ENCODE assay signal across 19 cellular contexts in genomic region chr2:168006538-168006937, GRCh38.
DNase-seq lines count a peak whose midpoint lies in the region; ATAC-seq, FAIRE-seq and TF ChIP-seq lines count a peak whose summit lies in the region.
"Had no signal": no experiment of that assay in that cellular context is flagged by ENCODE, and none has a peak within 500 bp of the region (broad histone marks: within the 10 kb centered on the region; RNA-seq: fewer than 3 reads in every experiment).

No MANE protein-coding gene starts in this region.

- H3K4me3 ChIP-seq in hepatocyte, result no peak overlapping the region
- H3K4me3 ChIP-seq in pancreas, result no peak overlapping the region
- H3K4me3 ChIP-seq: BLaER1 treated with 17β-estradiol and CSF1 and Interleukin-3, amounts not matched to agents 10 nM and 100 nM; GM23248 had no signal

- TF ChIP-seq CTCF in C4-2B (conservative IDR thresholded peaks at IDR 0.05) (no peak), VCaP (conservative IDR thresholded peaks at IDR 0.05) (no peak), hepatocyte (IDR thresholded peaks at IDR 0.05; ENCODE audit: poor library complexity) (no peak), pancreas (IDR thresholded peaks at IDR 0.05) (no peak)

- ATAC-seq in pancreas, result peak in 3 of 4 donors; percentile 40 to 62 (median 62)

- no peak overlapping the region for H2AFZ ChIP-seq in hepatocyte
- H2AFZ ChIP-seq: GM23248 had no signal

- H4K20me1 ChIP-seq in hepatocyte (ENCODE audit: insufficient read depth, poor library complexity, severe bottlenecking), result no peaks in the 10 kb centered on the region
- H4K20me1 ChIP-seq: BLaER1 treated with 17β-estradiol and CSF1 and Interleukin-3, amounts not matched to agents 10 nM and 100 nM had no signal

- H3K79me2 ChIP-seq in hepatocyte, result no peaks in the 10 kb centered on the region

- H3K36me3 ChIP-seq in hepatocyte (replicated peaks; ENCODE audit: insufficient read depth, low read depth) (no peaks in the 10 kb centered on the region), pancreas (no peaks in the 10 kb centered on the region)

- H3K4me2 ChIP-seq in hepatocyte, result peak overlapping the region; percentile 51
- H3K4me2 ChIP-seq: BLaER1 treated with 17β-estradiol and CSF1 and Interleukin-3, amounts not matched to agents 10 nM and 100 nM had no signal

- H3K27ac ChIP-seq in C4-2B (peak overlapping the region; percentile 36; the same call in 1 of the 2 replicates), VCaP (peak overlapping the region; percentile 46), hepatocyte (no peak overlapping the region), pancreas (no peak overlapping the region)
- H3K27ac ChIP-seq: BLaER1 treated with 17β-estradiol and CSF1 and Interleukin-3, amounts not matched to agents 10 nM and 100 nM; GM23248; HL-60 had no signal

- H3K27me3 ChIP-seq in hepatocyte (no peaks in the 10 kb centered on the region), pancreas (no peaks in the 10 kb centered on the region)
- H3K27me3 ChIP-seq: BLaER1 treated with 17β-estradiol and CSF1 and Interleukin-3, amounts not matched to agents 10 nM and 100 nM had no signal

- FAIRE-seq in pancreas (lab: Jason Lieb, UNC), result no peak
- FAIRE-seq: G401.6, GM12891 had no signal

- intact Hi-C loops in pancreas (cut with DNase I), result no loop called here

- WGBS in hepatocyte (ENCODE audit: low lambda C conversion rate, missing lambda C conversion rate), result 44% methylated on average over 8 of the region's 8 CpGs
- 15 to 17% methylated on average over 8 of the region's 8 CpGs for WGBS in pancreas, 2 donors

- H3K9me3 ChIP-seq in hepatocyte (ENCODE audit: low read depth), result no peaks in the 10 kb centered on the region
- H3K9me3 ChIP-seq in pancreas, result no peaks in the 10 kb centered on the region

- DNase-seq in hepatocyte (ENCODE audit: low spot score), result no peak
- DNase-seq in pancreas, result no peak
- no peak for DNase-seq in NCI-H82 treated with DMSO at 0.1 percent for 48 hours (lab: John Stamatoyannopoulos, UW; ENCODE audit: unreplicated experiment)
- no peak for DNase-seq in DMS53 treated with DMSO at 0.1 percent for 48 hours (lab: John Stamatoyannopoulos, UW; ENCODE audit: unreplicated experiment)
- DNase-seq in NCI-H1417 treated with DMSO at 0.1 percent for 48 hours (lab: John Stamatoyannopoulos, UW), result no peak
- no peak for DNase-seq in DMS 273 (lab: John Stamatoyannopoulos, UW; ENCODE audit: unreplicated experiment)
- DNase-seq: ACHN; Calu3; CD4-positive, alpha-beta T cell; DMS79 treated with DMSO at 0.1 percent for 48 hours; EL; GM23248; H7 had no signal

- H3K9me2 ChIP-seq in hepatocyte (replicated peaks; ENCODE audit: insufficient read depth), result no peaks in the 10 kb centered on the region

- H3K4me1 ChIP-seq in hepatocyte (ENCODE audit: insufficient read depth) (peaks cover 8% of the 10 kb centered on the region), pancreas (peaks cover 0 to 6% (median 5%) of the 10 kb centered on the region in 3 donors)

Comparison
In these comparisons a context has a peak if more than half of its experiments do, and no peak if none do; other contexts are left out.
1. H3K27ac ChIP-seq: peak in C4-2B (single experiment) and VCaP (single experiment); none in hepatocyte (single experiment) and pancreas (0 of 4).